Comparison of ENCODE assay signal across 10 cellular contexts in genomic region chr14:99565383-99565782, GRCh38. TPM values are rescaled to one million over a fixed set of nuclear protein-coding genes. Genes with fewer than 3 reads are reported as not detected.
DNase-seq lines count a peak whose midpoint lies in the region; ATAC-seq and TF ChIP-seq lines count a peak whose summit lies in the region.
"Had no signal": no experiment of that assay in that cellular context is flagged by ENCODE, and none has a peak within 500 bp of the region (broad histone marks: within the 10 kb centered on the region; RNA-seq: fewer than 3 reads in every experiment).

No MANE protein-coding gene starts in this region.

- H3K36me3 ChIP-seq in BLaER1 treated with 17β-estradiol and CSF1 and Interleukin-3, amounts not matched to agents 10 nM and 100 nM, result no peaks in the 10 kb centered on the region
- H3K36me3 ChIP-seq in esophagus muscularis mucosa, result no peaks in the 10 kb centered on the region
- no peaks in the 10 kb centered on the region for H3K36me3 ChIP-seq in parathyroid adenoma (ENCODE audit: control insufficient read depth, insufficient read depth, low read length)
- H3K36me3 ChIP-seq: ascending aorta had no signal

- 62% methylated on average over 3 of the region's 4 CpGs for WGBS in esophagus muscularis mucosa

- peak overlapping the region in 2 of 11 experiments; percentile 26 to 41; a peak in 2 of 22 replicates for H3K9ac ChIP-seq in BLaER1 treated with 17β-estradiol and CSF1 and Interleukin-3, amounts not matched to agents 10 nM and 100 nM
- H3K9ac ChIP-seq in parathyroid adenoma, result no peak overlapping the region

- no peak for TF ChIP-seq POLR2A in esophagus muscularis mucosa (IDR thresholded peaks at IDR 0.05; ENCODE audit: low read depth)

- no peak for TF ChIP-seq CTCF in esophagus muscularis mucosa (IDR thresholded peaks at IDR 0.05)
- TF ChIP-seq CTCF in parathyroid adenoma (IDR thresholded peaks at IDR 0.05), result no peak

- no peak for TF ChIP-seq EP300 in esophagus muscularis mucosa (IDR thresholded peaks at IDR 0.05)

- peaks cover 19% of the 10 kb centered on the region for H3K79me2 ChIP-seq in parathyroid adenoma

- no peak overlapping the region for H2AFZ ChIP-seq in parathyroid adenoma

- peaks cover 0 to 61% (median 0%) of the 10 kb centered on the region in 11 experiments; a peak in 6 of 22 replicates for H3K27me3 ChIP-seq in BLaER1 treated with 17β-estradiol and CSF1 and Interleukin-3, amounts not matched to agents 10 nM and 100 nM
- H3K27me3 ChIP-seq in esophagus muscularis mucosa (no peaks in the 10 kb centered on the region), parathyroid adenoma (ENCODE audit: control insufficient read depth, insufficient read depth, low read length) (no peaks in the 10 kb centered on the region)
- H3K27me3 ChIP-seq: ascending aorta had no signal

- intact Hi-C loops in esophagus muscularis mucosa (cut with DNase I), result loop anchor here (5.0 kb wide), 1 partner anchor 37 kb away; the partner anchor contains the start of gene CCDC85C

- peak overlapping the region; percentile 73 to 96 (median 87) for H3K4me2 ChIP-seq in BLaER1 treated with 17β-estradiol and CSF1 and Interleukin-3, amounts not matched to agents 10 nM and 100 nM
- H3K4me2 ChIP-seq in parathyroid adenoma (ENCODE audit: low read length), result no peak overlapping the region

- ATAC-seq in HG02610 (IDR thresholded peaks at IDR 0.05; ENCODE audit: unreplicated experiment), result no peak

- no peak overlapping the region for H3K27ac ChIP-seq in BLaER1 treated with 17β-estradiol and CSF1 and Interleukin-3, amounts not matched to agents 10 nM and 100 nM
- H3K27ac ChIP-seq in esophagus muscularis mucosa (replicated peaks in 1 of 4) (peak overlapping the region; percentile 88 to 90 (median 90)), parathyroid adenoma (peak overlapping the region; percentile 62)
- H3K27ac ChIP-seq: ascending aorta had no signal

- peaks cover 3 to 100% (median 100%) of the 10 kb centered on the region in 11 experiments; a peak in 20 of 22 replicates for H4K20me1 ChIP-seq in BLaER1 treated with 17β-estradiol and CSF1 and Interleukin-3, amounts not matched to agents 10 nM and 100 nM

- H3K4me1 ChIP-seq in BLaER1 treated with 17β-estradiol and CSF1 and Interleukin-3, amounts not matched to agents 10 nM and 100 nM, result peaks cover 71 to 100% (median 100%) of the 10 kb centered on the region in 10 experiments
- H3K4me1 ChIP-seq in esophagus muscularis mucosa, result peaks cover 89 to 100% (median 100%) of the 10 kb centered on the region in 4 donors
- H3K4me1 ChIP-seq in parathyroid adenoma, result peaks cover 65% of the 10 kb centered on the region

- no peaks in the 10 kb centered on the region for H3K9me3 ChIP-seq in BLaER1 treated with 17β-estradiol and CSF1 and Interleukin-3, amounts not matched to agents 10 nM and 100 nM (replicated peaks in 1 of 11)
- H3K9me3 ChIP-seq in esophagus muscularis mucosa (no peaks in the 10 kb centered on the region), parathyroid adenoma (ENCODE audit: control insufficient read depth, low read length) (no peaks in the 10 kb centered on the region)
- H3K9me3 ChIP-seq: ascending aorta had no signal

- DNase-seq in NCI-H69 (lab: John Stamatoyannopoulos, UW) (peak; percentile 65), esophagus muscularis mucosa (ENCODE audit: extremely low spot score) (no peak), GM03348 (ENCODE audit: low spot score) (no peak), pons (ENCODE audit: low spot score) (no peak)
- no peak for DNase-seq in activated CD4-positive, alpha-beta T cell treated with anti-CD3 and anti-CD28 coated beads, Interleukin-2, amount 50 U/mL, for 4 hours
- DNase-seq: activated CD4-positive, CD25-positive, alpha-beta regulatory T cell had no signal

- no peak overlapping the region; a peak in 1 of 20 replicates for H3K4me3 ChIP-seq in BLaER1 treated with 17β-estradiol and CSF1 and Interleukin-3, amounts not matched to agents 10 nM and 100 nM
- H3K4me3 ChIP-seq in esophagus muscularis mucosa (peak overlapping the region in 1 of 4 donors; percentile 20), parathyroid adenoma (ENCODE audit: low read depth, low read length) (no peak overlapping the region)
- H3K4me3 ChIP-seq: ascending aorta had no signal

RNA-seq across cellular contexts. Expression of gene CCDC85C, which starts 38.6 kb away (rescaled TPM):
- 10 to 100 TPM; 17.9 to 48.7 (median 30.8) TPM for total RNA-seq in esophagus muscularis mucosa

Comparison
In these comparisons a context has a peak if more than half of its experiments do, and no peak if none do; other contexts are left out.
1. H3K27ac ChIP-seq: peak in esophagus muscularis mucosa (4 of 4) and parathyroid adenoma (single experiment); none in BLaER1 treated with 17β-estradiol and CSF1 and Interleukin-3, amounts not matched to agents 10 nM and 100 nM (0 of 11).